5 cellular contexts compared by ENCODE assay signal in the genomic region with DNA sequence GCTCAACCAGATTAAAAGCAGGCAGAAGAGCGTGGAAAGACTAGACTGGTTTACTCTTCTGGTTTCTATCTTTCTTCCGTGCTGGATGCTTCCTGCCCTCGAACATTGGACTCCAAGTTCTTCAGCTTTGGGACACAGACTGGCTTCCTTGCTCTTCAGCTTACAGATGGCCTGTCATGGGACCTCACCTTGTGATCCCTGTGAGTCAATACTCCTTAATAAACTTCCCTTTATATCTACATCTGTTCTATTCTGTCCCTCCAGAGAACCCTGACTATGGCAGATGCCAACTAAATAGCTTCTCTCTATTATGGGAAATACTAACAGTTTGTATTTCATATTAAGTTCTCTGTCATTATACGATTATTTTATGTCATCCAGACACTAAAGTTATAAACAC.
"Had no signal": no experiment of that assay in that cellular context is flagged by ENCODE, and none has a peak within 500 bp of the region (broad histone marks: within the 10 kb centered on the region; RNA-seq: fewer than 3 reads in every experiment).

No MANE protein-coding gene starts in this region.

- H3K27ac Mint-ChIP-seq: GM23338, H9 had no signal

- H3K4me1 Mint-ChIP-seq: GM23338 had no signal

- H3K4me3 Mint-ChIP-seq: GM23338, H9 had no signal

- H3K4me3 ChIP-seq: GM23338, K562 had no signal

- DNase-seq: H9, HCEC 1CT, IMR-90 had no signal

- ATAC-seq: GM23338, K562 had no signal
